19 cellular contexts compared by ENCODE assay signal in genomic region chr7:33754933-33755928, GRCh38.
A peak's percentile ranks its signal among the peaks of the same experiment; 100 is the strongest.
DNase-seq lines count a peak whose midpoint lies in the region; ATAC-seq and TF ChIP-seq lines count a peak whose summit lies in the region.
"Had no signal": no experiment of that assay in that cellular context is flagged by ENCODE, and none has a peak within 500 bp of the region (broad histone marks: within the 10 kb centered on the region; RNA-seq: fewer than 3 reads in every experiment).

No MANE protein-coding gene starts in this region.

- WGBS in right lobe of liver (ENCODE audit: insufficient coverage, low coverage, low lambda C conversion rate, missing lambda C conversion rate) = 68% methylated on average over 14 of the region's 15 CpGs
- WGBS in sigmoid colon, 2 donors = 38 to 71% methylated on average over 15 of the region's 15 CpGs

- no peak for TF ChIP-seq CTCF in right lobe of liver (IDR thresholded peaks at IDR 0.05)
- no peak for TF ChIP-seq CTCF in sigmoid colon (IDR thresholded peaks at IDR 0.05)
- no peak for TF ChIP-seq CTCF in BE2C (IDR thresholded peaks at IDR 0.05; ENCODE audit: low read depth, low read length)

- no peak for TF ChIP-seq POLR2A in right lobe of liver (IDR thresholded peaks at IDR 0.05)
- no peak for TF ChIP-seq POLR2A in sigmoid colon (IDR thresholded peaks at IDR 0.05)

- TF ChIP-seq EP300 in sigmoid colon (IDR thresholded peaks at IDR 0.05) = no peak

- H3K36me3 ChIP-seq in right lobe of liver (no peaks in the 10 kb centered on the region), sigmoid colon (no peaks in the 10 kb centered on the region), BE2C (no peaks in the 10 kb centered on the region)

- H3K27me3 ChIP-seq in right lobe of liver = no peaks in the 10 kb centered on the region
- no peaks in the 10 kb centered on the region for H3K27me3 ChIP-seq in sigmoid colon
- H3K27me3 ChIP-seq in BE2C = no peaks in the 10 kb centered on the region

- ATAC-seq in right lobe of liver (peak; percentile 53 to 79 (median 67)), GM19023 (IDR thresholded peaks at IDR 0.05; ENCODE audit: unreplicated experiment) (no peak)
- ATAC-seq: activated naive CD8-positive, alpha-beta T cell treated with anti-CD3 and anti-CD28 coated beads, Interleukin-2, amount 50 U/mL, for 24 hours; CD8-positive, alpha-beta T cell; foreskin keratinocyte; HCT116; sciatic nerve; stimulated activated naive B cell treated with anti-CD40 and anti-IgM and Interleukin-4, amounts not matched to agents 10 μg/mL and 1 μg/mL and 100 μg/mL, for 72 hours had no signal

- DNase-seq in DMS153 (lab: John Stamatoyannopoulos, UW) (peak; percentile 24), M059J (ENCODE audit: low read depth) (peak; percentile 23), NCI-H748 (lab: John Stamatoyannopoulos, UW; ENCODE audit: unreplicated experiment) (peak; percentile 64), right lobe of liver (no peak), sigmoid colon (no peak), BE2C (no peak)
- no peak for DNase-seq in activated CD4-positive, alpha-beta T cell treated with anti-CD3 and anti-CD28 coated beads, Interleukin-2, amount 50 U/mL, for 4 hours
- DNase-seq: activated CD4-positive, alpha-beta T cell treated with anti-CD3 and anti-CD28 coated beads for 48 hours; activated naive CD8-positive, alpha-beta T cell treated with anti-CD3 and anti-CD28 coated beads, Interleukin-2, amount 50 U/mL, for 24 hours; CD8-positive, alpha-beta T cell; DND-41; foreskin keratinocyte; NK-92 treated with Interleukin-12 subunit alpha and Interleukin-12 subunit beta, amount 100 ng/mL, for 24 hours; stimulated activated naive B cell treated with anti-CD40 and anti-IgM and Interleukin-4, amounts not matched to agents 10 μg/mL and 1 μg/mL and 100 μg/mL, for 72 hours; SW 1271 had no signal

- intact Hi-C loops in right lobe of liver (cut with DNase I) = no loop called here
- intact Hi-C loops in sigmoid colon (cut with DNase I) = loop anchor here (10.0 kb wide), 1 partner anchor 510 kb away; no protein-coding TSS in a partner anchor

- H3K27ac ChIP-seq in right lobe of liver = no peak overlapping the region
- no peak overlapping the region for H3K27ac ChIP-seq in sigmoid colon
- H3K27ac ChIP-seq: coronary artery, foreskin keratinocyte had no signal

- H3K9me3 ChIP-seq in right lobe of liver (no peaks in the 10 kb centered on the region), sigmoid colon (no peaks in the 10 kb centered on the region), BE2C (no peaks in the 10 kb centered on the region)

- H3K4me3 ChIP-seq in right lobe of liver (no peak overlapping the region), sigmoid colon (no peak overlapping the region), BE2C (ENCODE audit: low read depth, low read length) (no peak overlapping the region)
- H3K4me3 ChIP-seq: coronary artery had no signal

- H3K4me1 ChIP-seq in right lobe of liver (no peaks in the 10 kb centered on the region), sigmoid colon (peaks cover 0 to 8% (median 7%) of the 10 kb centered on the region in 4 donors), BE2C (no peaks in the 10 kb centered on the region; the same call in 1 of the 2 replicates)
- H3K4me1 ChIP-seq: foreskin keratinocyte had no signal

Comparison
In these comparisons a context has a peak if more than half of its experiments do, and no peak if none do; other contexts are left out.
1. DNase-seq: peak in DMS153 (single experiment), M059J (single experiment) and NCI-H748 (single experiment); none in right lobe of liver (0 of 3), sigmoid colon (single experiment), BE2C (single experiment) and activated CD4-positive, alpha-beta T cell treated with anti-CD3 and anti-CD28 coated beads, Interleukin-2, amount 50 U/mL, for 4 hours (0 of 2).